In the genomic region with DNA sequence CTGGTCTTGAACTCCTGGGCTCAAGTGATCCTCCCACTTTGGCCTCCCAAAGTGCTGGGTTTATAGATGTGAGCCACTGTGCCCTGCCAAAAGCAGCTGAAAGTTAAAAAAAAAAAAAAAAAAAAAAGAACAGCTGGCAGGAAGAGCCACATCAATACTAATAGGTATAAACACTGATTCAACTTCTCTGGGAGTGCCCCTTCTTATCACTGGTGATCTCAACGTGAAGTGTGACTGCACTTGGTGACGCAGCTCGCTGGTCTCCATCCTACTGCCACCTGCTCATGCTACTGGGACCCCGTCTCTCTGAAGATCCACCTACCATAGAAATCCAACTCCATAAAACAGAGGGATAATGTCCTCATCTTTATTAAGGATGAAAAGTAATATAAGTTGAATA, we compare ENCODE assay signal across 14 cellular contexts. TPM values are rescaled to one million over a fixed set of nuclear protein-coding genes. Genes with fewer than 3 reads are reported as not detected.
DNase-seq lines count a peak whose midpoint lies in the region; ATAC-seq and TF ChIP-seq lines count a peak whose summit lies in the region.
"Had no signal": no experiment of that assay in that cellular context is flagged by ENCODE, and none has a peak within 500 bp of the region (broad histone marks: within the 10 kb centered on the region; RNA-seq: fewer than 3 reads in every experiment).

No MANE protein-coding gene starts in this region.

- H3K9me3 Mint-ChIP-seq in activated T-cell treated with anti-CD3 and anti-CD28 coated beads, Interleukin-2, amount 50 U/mL, for 24 hours, result no peaks in the 10 kb centered on the region
- H3K9me3 Mint-ChIP-seq in stimulated activated effector memory CD8-positive, alpha-beta T cell treated with anti-CD3 and anti-CD28 coated beads, Interleukin-12 subunit alpha, Interleukin-12 subunit beta, amount 100 ng/mL, for 72 hours, result no peaks in the 10 kb centered on the region
- H3K9me3 Mint-ChIP-seq: nephron progenitor cell had no signal

- H3K36me3 ChIP-seq in mucosa of descending colon (ENCODE audit: low read depth), result no peaks in the 10 kb centered on the region
- H3K36me3 ChIP-seq: tibial nerve had no signal

- H3K9me3 ChIP-seq in mucosa of descending colon, result no peaks in the 10 kb centered on the region
- H3K9me3 ChIP-seq: Peyer's patch, tibial nerve had no signal

- no peak for TF ChIP-seq CTCF in mucosa of descending colon (IDR thresholded peaks at IDR 0.05)

- H3K4me1 ChIP-seq in mucosa of descending colon (ENCODE audit: low read depth), result no peaks in the 10 kb centered on the region
- H3K4me1 ChIP-seq: Peyer's patch had no signal

- no peak overlapping the region for H3K4me3 ChIP-seq in mucosa of descending colon
- H3K4me3 ChIP-seq: K562, Peyer's patch, tibial nerve had no signal

- ATAC-seq in mucosa of descending colon (peak; percentile 43), GM19395 (IDR thresholded peaks at IDR 0.05; ENCODE audit: unreplicated experiment) (no peak), left colon (no peak)
- peak; percentile 96 for ATAC-seq in stimulated activated effector memory CD8-positive, alpha-beta T cell treated with anti-CD3 and anti-CD28 coated beads, Interleukin-12 subunit alpha, Interleukin-12 subunit beta, amount 100 ng/mL, for 72 hours
- ATAC-seq: K562 had no signal

- peak in 3 of 4 experiments; percentile 21 to 50 (median 45) for DNase-seq in activated CD4-positive, CD25-positive, alpha-beta regulatory T cell (lab: John Stamatoyannopoulos, UW)
- DNase-seq in activated T-cell treated with anti-CD3 and anti-CD28 coated beads, Interleukin-2, amount 50 U/mL, for 24 hours, result peak; percentile 56
- no peak for DNase-seq in mucosa of descending colon
- DNase-seq in stimulated activated effector memory CD8-positive, alpha-beta T cell treated with anti-CD3 and anti-CD28 coated beads, Interleukin-12 subunit alpha, Interleukin-12 subunit beta, amount 100 ng/mL, for 72 hours (ENCODE audit: low spot score in 2 of 2), result no peak
- DNase-seq in NCI-H2196 (lab: John Stamatoyannopoulos, UW; ENCODE audit: unreplicated experiment), result no peak
- no peak for DNase-seq in NCI-H2107 treated with DMSO at 0.1 percent for 48 hours (lab: John Stamatoyannopoulos, UW; ENCODE audit: unreplicated experiment)
- no peak for DNase-seq in left colon
- DNase-seq: COR-L47, nephron progenitor cell, Peyer's patch had no signal

- H3K27ac Mint-ChIP-seq in activated T-cell treated with anti-CD3 and anti-CD28 coated beads, Interleukin-2, amount 50 U/mL, for 24 hours, result peak overlapping the region; percentile 93
- peak overlapping the region; percentile 67 for H3K27ac Mint-ChIP-seq in stimulated activated effector memory CD8-positive, alpha-beta T cell treated with anti-CD3 and anti-CD28 coated beads, Interleukin-12 subunit alpha, Interleukin-12 subunit beta, amount 100 ng/mL, for 72 hours
- H3K27ac Mint-ChIP-seq: nephron progenitor cell had no signal

- H3K4me1 Mint-ChIP-seq in activated T-cell treated with anti-CD3 and anti-CD28 coated beads, Interleukin-2, amount 50 U/mL, for 24 hours (ENCODE audit: low read depth), result peaks cover 77% of the 10 kb centered on the region
- peaks cover 58% of the 10 kb centered on the region for H3K4me1 Mint-ChIP-seq in stimulated activated effector memory CD8-positive, alpha-beta T cell treated with anti-CD3 and anti-CD28 coated beads, Interleukin-12 subunit alpha, Interleukin-12 subunit beta, amount 100 ng/mL, for 72 hours

- intact Hi-C loops in mucosa of descending colon (cut with DNase I, micrococcal nuclease), result no loop called here
- intact Hi-C loops in left colon (cut with DNase I, micrococcal nuclease), result no loop called here

- no peak overlapping the region for H3K4me3 Mint-ChIP-seq in activated T-cell treated with anti-CD3 and anti-CD28 coated beads, Interleukin-2, amount 50 U/mL, for 24 hours
- peak overlapping the region; percentile 30 for H3K4me3 Mint-ChIP-seq in stimulated activated effector memory CD8-positive, alpha-beta T cell treated with anti-CD3 and anti-CD28 coated beads, Interleukin-12 subunit alpha, Interleukin-12 subunit beta, amount 100 ng/mL, for 72 hours
- H3K4me3 Mint-ChIP-seq: nephron progenitor cell had no signal

- no peaks in the 10 kb centered on the region for H3K27me3 Mint-ChIP-seq in activated T-cell treated with anti-CD3 and anti-CD28 coated beads, Interleukin-2, amount 50 U/mL, for 24 hours

- peaks cover 59% of the 10 kb centered on the region for H3K36me3 Mint-ChIP-seq in activated T-cell treated with anti-CD3 and anti-CD28 coated beads, Interleukin-2, amount 50 U/mL, for 24 hours (ENCODE audit: low read depth)
- H3K36me3 Mint-ChIP-seq in stimulated activated effector memory CD8-positive, alpha-beta T cell treated with anti-CD3 and anti-CD28 coated beads, Interleukin-12 subunit alpha, Interleukin-12 subunit beta, amount 100 ng/mL, for 72 hours, result peaks cover 23% of the 10 kb centered on the region

RNA-seq across cellular contexts. Expression of a gene that starts 40.8 kb away (rescaled TPM):
- total RNA-seq in mucosa of descending colon (10 to 100 TPM; 11.6 to 45.8 (median 17.5) TPM), left colon (10 to 100 TPM; 23.6 to 89.3 TPM)

RNA-seq across cellular contexts. Expression of a gene that starts 58.4 kb away (rescaled TPM):
- total RNA-seq in mucosa of descending colon (1 to 10 TPM in 1 of 3 donors, under 1 TPM in 2; 0.16 to 2.2 (median 0.52) TPM), left colon (1 to 10 TPM; 1.6 to 2.8 TPM)
- total RNA-seq: fibroblast of lung, Peyer's patch, tibial nerve had no signal

Comparison
In these comparisons a context has a peak if more than half of its experiments do, and no peak if none do; other contexts are left out.
1. DNase-seq: peak in activated CD4-positive, CD25-positive, alpha-beta regulatory T cell (3 of 4) and activated T-cell treated with anti-CD3 and anti-CD28 coated beads, Interleukin-2, amount 50 U/mL, for 24 hours (single experiment); none in mucosa of descending colon (0 of 3), stimulated activated effector memory CD8-positive, alpha-beta T cell treated with anti-CD3 and anti-CD28 coated beads, Interleukin-12 subunit alpha, Interleukin-12 subunit beta, amount 100 ng/mL, for 72 hours (0 of 2), NCI-H2196 (single experiment), NCI-H2107 treated with DMSO at 0.1 percent for 48 hours (single experiment) and left colon (0 of 2).
2. ATAC-seq: peak in mucosa of descending colon (single experiment) and stimulated activated effector memory CD8-positive, alpha-beta T cell treated with anti-CD3 and anti-CD28 coated beads, Interleukin-12 subunit alpha, Interleukin-12 subunit beta, amount 100 ng/mL, for 72 hours (single experiment); none in GM19395 (single experiment) and left colon (single experiment).